9 cellular contexts compared by ENCODE assay signal in the genomic region with DNA sequence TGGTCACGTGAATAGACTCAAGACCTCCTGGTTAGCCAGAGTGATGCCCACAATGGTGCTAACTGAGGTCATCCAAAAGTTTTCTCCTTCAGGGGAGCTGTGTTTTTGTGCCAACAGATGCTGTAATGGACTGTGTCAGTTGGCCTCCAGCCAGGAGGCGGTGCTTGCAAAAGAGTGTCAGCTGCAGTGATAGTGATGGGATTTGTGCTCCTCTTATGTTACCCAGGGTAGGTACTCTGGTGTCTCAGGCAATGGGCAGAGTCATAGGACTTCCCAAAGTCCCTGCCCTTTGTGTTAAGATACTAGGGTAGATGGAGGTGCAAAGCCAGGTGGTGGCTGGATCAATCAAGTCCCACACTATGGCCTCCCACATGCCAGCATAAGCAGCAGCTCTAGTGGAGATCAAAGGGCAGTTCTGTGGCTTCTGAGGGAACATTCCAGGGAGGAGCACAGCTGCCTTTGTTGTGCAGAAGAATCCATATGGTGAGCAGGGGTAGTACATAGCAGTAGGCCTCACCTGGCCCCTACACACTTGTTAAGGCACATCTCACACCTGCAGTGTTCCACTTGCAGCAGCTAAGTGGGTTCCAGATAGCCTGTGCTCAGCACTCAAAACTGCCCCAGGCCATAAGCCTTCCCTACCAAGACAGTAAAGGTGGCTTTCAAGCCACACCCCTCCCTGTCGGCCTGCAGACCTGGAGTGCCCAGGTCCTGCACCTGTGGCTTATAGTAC. TPM values are rescaled to one million over a fixed set of nuclear protein-coding genes. Genes with fewer than 3 reads are reported as not detected.
DNase-seq lines count a peak whose midpoint lies in the region.
"Had no signal": no experiment of that assay in that cellular context is flagged by ENCODE, and none has a peak within 500 bp of the region (broad histone marks: within the 10 kb centered on the region; RNA-seq: fewer than 3 reads in every experiment).

No MANE protein-coding gene starts in this region.

- DNase-seq in EL (peak; percentile 3), NCI-H1105 (lab: John Stamatoyannopoulos, UW) (peak; percentile 35), astrocyte of the hippocampus (ENCODE audit: low read depth, low spot score) (peak; percentile 40), lung microvascular endothelial cell (ENCODE audit: low read depth in 2 of 2) (peak; percentile 8 to 17), GM19238 (ENCODE audit: insufficient read length, low spot score) (no peak), NOMO-1 (lab: John Stamatoyannopoulos, UW; ENCODE audit: unreplicated experiment in 2 of 2) (no peak)
- no peak for DNase-seq in effector memory CD4-positive, alpha-beta T cell
- DNase-seq in stimulated activated CD4-positive, alpha-beta T cell treated with anti-CD3 and anti-CD28 coated beads, Interleukin-4, amount 100 ng/mL, for 24 hours, result no peak
- DNase-seq: cortex of kidney had no signal

- no peaks in the 10 kb centered on the region for H3K4me1 ChIP-seq in effector memory CD4-positive, alpha-beta T cell (ENCODE audit: control insufficient read depth, insufficient read depth, low read length, poor library complexity, severe bottlenecking)

- H3K27me3 ChIP-seq in effector memory CD4-positive, alpha-beta T cell (replicated peaks; ENCODE audit: control insufficient read depth, insufficient read depth, low read length, poor library complexity, severe bottlenecking), result no peaks in the 10 kb centered on the region

- H3K4me3 ChIP-seq in effector memory CD4-positive, alpha-beta T cell (ENCODE audit: insufficient read depth, low read depth, low read length, poor library complexity, severe bottlenecking), result no peak overlapping the region

- H3K27ac ChIP-seq in effector memory CD4-positive, alpha-beta T cell (ENCODE audit: insufficient read depth, low read length, poor library complexity, severe bottlenecking), result no peak overlapping the region

- H3K9me3 ChIP-seq in effector memory CD4-positive, alpha-beta T cell (ENCODE audit: control insufficient read depth, low read length), result no peaks in the 10 kb centered on the region

- no peaks in the 10 kb centered on the region for H3K36me3 ChIP-seq in effector memory CD4-positive, alpha-beta T cell (ENCODE audit: control insufficient read depth, insufficient read depth, low read length)

RNA-seq across cellular contexts. Expression of a gene that starts 9.4 kb away (rescaled TPM):
- total RNA-seq in lung microvascular endothelial cell, result 5.7 and 7.3 TPM in 2 replicates

RNA-seq across cellular contexts. Expression of a gene that starts 31.3 kb away (rescaled TPM):
- 0.60 and 0.87 TPM in 2 replicates for total RNA-seq in lung microvascular endothelial cell

Comparison
In these comparisons a context has a peak if more than half of its experiments do, and no peak if none do; other contexts are left out.
1. DNase-seq: peak in EL (single experiment), NCI-H1105 (single experiment), astrocyte of the hippocampus (single experiment) and lung microvascular endothelial cell (2 of 2); none in effector memory CD4-positive, alpha-beta T cell (0 of 3), stimulated activated CD4-positive, alpha-beta T cell treated with anti-CD3 and anti-CD28 coated beads, Interleukin-4, amount 100 ng/mL, for 24 hours (single experiment), GM19238 (single experiment) and NOMO-1 (0 of 2).